Comparison of ENCODE assay signal across 8 cellular contexts in the genomic region with DNA sequence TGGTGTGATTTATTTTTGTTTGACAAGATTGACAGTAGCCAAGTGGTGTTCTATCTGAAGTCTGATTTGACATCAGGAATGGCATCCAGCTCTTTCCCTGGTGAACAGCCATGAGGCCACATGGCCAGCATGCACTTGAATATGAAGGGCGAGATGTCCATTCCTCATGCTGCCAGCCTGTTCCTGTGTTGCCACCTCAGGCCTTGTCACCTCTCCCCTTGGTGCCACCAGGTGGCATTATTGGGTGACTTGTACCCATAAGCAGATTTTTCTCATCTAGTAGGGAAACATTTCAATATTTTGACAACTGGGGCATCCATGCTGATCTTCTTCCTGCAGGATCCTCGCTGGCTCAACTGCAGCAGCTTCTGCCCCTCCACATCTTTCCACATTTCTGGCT.
DNase-seq lines count a peak whose midpoint lies in the region; ATAC-seq and TF ChIP-seq lines count a peak whose summit lies in the region.

No MANE protein-coding gene starts in this region.

- H3K9me3 ChIP-seq in PC-9 (ENCODE audit: insufficient read depth, low read depth): no peaks in the 10 kb centered on the region

- POLR2A ChIA-PET in PC-9 (lab: Charles Lee; ENCODE audit: unreplicated experiment): no interaction called here

- H4K20me1 ChIP-seq in PC-9 (ENCODE audit: insufficient read depth): no peaks in the 10 kb centered on the region

- H2AFZ ChIP-seq in PC-9: no peak overlapping the region

- TF ChIP-seq CTCF in GM12872 (IDR thresholded peaks at IDR 0.05; ENCODE audit: insufficient read depth, low read depth, low read length): peak; percentile 45
- peak; percentile 41; the same call in 1 of the 2 replicates for TF ChIP-seq CTCF in PC-9 (conservative IDR thresholded peaks at IDR 0.05)

- no peak overlapping the region for H3K27ac ChIP-seq in PC-9

- ATAC-seq in GM18870 (IDR thresholded peaks at IDR 0.05; ENCODE audit: unreplicated experiment) (no peak), GM21390 (IDR thresholded peaks at IDR 0.05; ENCODE audit: unreplicated experiment) (no peak)

- CTCF ChIA-PET in PC-9 (lab: Charles Lee): no interaction called here

- H3K36me3 ChIP-seq in PC-9 (ENCODE audit: low read depth): no peaks in the 10 kb centered on the region

- H3K79me2 ChIP-seq in PC-9 (ENCODE audit: low read depth): no peaks in the 10 kb centered on the region

- H3K9me2 ChIP-seq in PC-9 (ENCODE audit: insufficient read depth): no peaks in the 10 kb centered on the region

- H3K4me1 ChIP-seq in PC-9 (replicated peaks; ENCODE audit: insufficient read depth): no peaks in the 10 kb centered on the region

- no peak overlapping the region for H3K4me2 ChIP-seq in PC-9

- DNase-seq in ACHN: peak; percentile 9
- DNase-seq in PC-9: no peak
- DNase-seq in germinal center (ENCODE audit: low spot score): peak; percentile 22
- no peak for DNase-seq in cerebellum (ENCODE audit: low spot score)
- DNase-seq in COLO829 (ENCODE audit: low spot score): no peak

- intact Hi-C loops in PC-9 (cut with micrococcal nuclease; ENCODE audit: unreplicated experiment): loop anchor here (2.0 kb wide), 1 partner anchor 342 kb away; no protein-coding TSS in a partner anchor

- H3K4me3 ChIP-seq in PC-9: no peak overlapping the region

- peaks cover 16% of the 10 kb centered on the region for H3K27me3 ChIP-seq in PC-9 (ENCODE audit: insufficient read depth, low read depth)

- no TSS peak for BruUV-seq in PC-9 (replicated peaks; lab: Mats Ljungman, UMichigan)

- in situ Hi-C loops in ACHN (cut with HindIII; ENCODE audit: low pct_ligation_motif_present, low pct_unique_long_range_greater_than_20kb, low sequenced_read_pairs): no loop called here

- no peaks in the 10 kb centered on the region for H3F3A ChIP-seq in PC-9 (ENCODE audit: insufficient read depth, low read depth)

Comparison
In these comparisons a context has a peak if more than half of its experiments do, and no peak if none do; other contexts are left out.
1. DNase-seq: peak in ACHN (single experiment) and germinal center (single experiment); none in PC-9 (0 of 2), cerebellum (single experiment) and COLO829 (single experiment).